Comparison of ENCODE assay signal across 28 cellular contexts in the genomic region with DNA sequence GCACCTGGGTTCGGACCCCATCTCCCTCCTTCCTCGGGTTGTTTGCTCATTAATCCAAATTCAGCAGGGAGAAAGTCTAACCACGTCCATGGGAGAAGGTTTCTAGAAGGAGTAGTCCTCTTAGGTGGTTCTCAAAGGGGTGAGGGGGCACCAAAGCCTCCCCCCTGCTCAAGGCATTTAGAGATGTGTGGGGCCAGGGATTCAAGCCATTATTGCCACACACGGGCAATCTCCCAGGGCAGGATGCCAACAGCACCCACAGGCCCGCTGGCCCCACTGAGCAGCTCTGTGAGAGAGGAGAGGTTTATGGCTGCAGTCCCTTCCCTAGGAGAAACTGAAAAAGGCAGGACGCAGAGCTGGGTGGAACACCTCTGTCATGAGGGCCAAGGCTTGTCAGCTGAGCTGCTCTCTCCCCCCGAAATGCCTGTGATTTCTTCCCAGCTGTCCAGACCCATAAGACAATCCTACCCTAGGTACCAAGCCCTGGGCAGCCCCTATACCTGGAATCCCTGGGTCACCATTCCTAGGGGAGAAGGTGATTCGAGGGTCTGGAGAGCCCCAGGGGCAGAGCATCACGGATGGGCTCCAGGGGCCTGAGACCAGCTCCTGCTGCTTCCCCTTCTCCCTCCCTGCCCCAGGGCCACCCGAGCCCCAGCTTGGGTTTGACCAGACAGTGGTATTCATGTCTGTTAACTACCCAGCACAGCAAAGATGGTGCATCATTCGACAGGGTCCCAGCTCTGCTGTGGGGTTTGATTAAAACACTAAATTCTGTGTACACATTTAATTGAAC. TPM values are rescaled to one million over a fixed set of nuclear protein-coding genes. Genes with fewer than 3 reads are reported as not detected.
"Had no signal": no experiment of that assay in that cellular context is flagged by ENCODE, and none has a peak within 500 bp of the region (broad histone marks: within the 10 kb centered on the region; RNA-seq: fewer than 3 reads in every experiment).

No MANE protein-coding gene starts in this region.

- H3K4me1 Mint-ChIP-seq: central memory CD8-positive, alpha-beta T cell had no signal

- H3K9me3 Mint-ChIP-seq: central memory CD8-positive, alpha-beta T cell; effector memory CD8-positive, alpha-beta T cell; stimulated activated memory B cell treated with anti-CD40 and anti-IgM and Interleukin-4, amounts not matched to agents 10 μg/mL and 1 μg/mL and 100 μg/mL, for 72 hours had no signal

- DNase-seq: activated CD4-positive, alpha-beta T cell treated with anti-CD3 and anti-CD28 coated beads, Interleukin-2, amount 50 U/mL, for 1 hour; activated CD4-positive, CD25-positive, alpha-beta regulatory T cell treated with anti-CD3 and anti-CD28 coated beads, Interleukin-2, amount 50 U/mL, for 72 hours; activated gamma-delta T cell treated with Interleukin-2 at 50 U/mL for 16 hours; dorsolateral prefrontal cortex; effector memory CD8-positive, alpha-beta T cell; hypothalamus; mucosa of descending colon; naive B cell; occipital lobe; sigmoid colon; stimulated activated CD4-positive, alpha-beta T cell treated with anti-CD3 and anti-CD28 coated beads, Interleukin-15, amount 100 ng/mL, for 24 hours; T-helper 2 cell; testis; trophoblast cell; WERI-Rb-1 had no signal

- ATAC-seq: effector memory CD8-positive, alpha-beta T cell; esophagus mucosa; mucosa of descending colon; stimulated activated memory B cell treated with anti-CD40 and anti-IgM and Interleukin-4, amounts not matched to agents 10 μg/mL and 1 μg/mL and 100 μg/mL, for 72 hours had no signal

- H3K27me3 Mint-ChIP-seq: activated naive CD8-positive, alpha-beta T cell; central memory CD8-positive, alpha-beta T cell; effector memory CD8-positive, alpha-beta T cell; naive B cell; stimulated activated memory B cell treated with anti-CD40 and anti-IgM and Interleukin-4, amounts not matched to agents 10 μg/mL and 1 μg/mL and 100 μg/mL, for 72 hours had no signal

- H3K36me3 Mint-ChIP-seq: naive B cell had no signal

- H3K4me3 Mint-ChIP-seq: activated naive CD8-positive, alpha-beta T cell; central memory CD8-positive, alpha-beta T cell; effector memory CD8-positive, alpha-beta T cell; stimulated activated memory B cell treated with anti-CD40 and anti-IgM and Interleukin-4, amounts not matched to agents 10 μg/mL and 1 μg/mL and 100 μg/mL, for 72 hours had no signal

- H3K27ac Mint-ChIP-seq: activated naive CD8-positive, alpha-beta T cell; effector memory CD8-positive, alpha-beta T cell had no signal

RNA-seq across cellular contexts. Expression of a gene that starts 42.5 kb away (rescaled TPM):
- total RNA-seq: activated CD8-positive, alpha-beta memory T cell treated with anti-CD3 and anti-CD28 coated beads for 36 hours; adrenal gland; ascending aorta; endothelial cell of umbilical vein; esophagus mucosa; frontal cortex; mucosa of descending colon; renal cortical epithelial cell; sigmoid colon; smooth muscle cell; vagina had no signal
- polyA plus RNA-seq: endothelial cell of umbilical vein, neural cell, sigmoid colon, smooth muscle cell had no signal
